12 cellular contexts compared by ENCODE assay signal in the genomic region with DNA sequence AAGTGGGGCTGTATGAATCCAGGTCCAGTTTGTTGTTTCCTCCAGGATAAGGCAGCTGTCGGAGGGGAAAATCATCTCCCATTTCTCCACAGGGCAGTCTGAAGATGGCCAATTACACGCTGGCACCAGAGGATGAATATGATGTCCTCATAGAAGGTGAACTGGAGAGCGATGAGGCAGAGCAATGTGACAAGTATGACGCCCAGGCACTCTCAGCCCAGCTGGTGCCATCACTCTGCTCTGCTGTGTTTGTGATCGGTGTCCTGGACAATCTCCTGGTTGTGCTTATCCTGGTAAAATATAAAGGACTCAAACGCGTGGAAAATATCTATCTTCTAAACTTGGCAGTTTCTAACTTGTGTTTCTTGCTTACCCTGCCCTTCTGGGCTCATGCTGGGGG. TPM values are rescaled to one million over a fixed set of nuclear protein-coding genes. Genes with fewer than 3 reads are reported as not detected.
DNase-seq lines count a peak whose midpoint lies in the region; ATAC-seq and TF ChIP-seq lines count a peak whose summit lies in the region.
"Had no signal": no experiment of that assay in that cellular context is flagged by ENCODE, and none has a peak within 500 bp of the region (broad histone marks: within the 10 kb centered on the region; RNA-seq: fewer than 3 reads in every experiment).

No MANE protein-coding gene starts in this region.

- H3K4me3 ChIP-seq in left lung, result peak overlapping the region; percentile 14 to 57

- peak overlapping the region; percentile 84 for H3K4me3 Mint-ChIP-seq in activated CD4-positive, alpha-beta T cell treated with anti-CD3 and anti-CD28 coated beads, Interleukin-2, amount 10 ng/mL, durations not matched to agents 24 days and 14 days
- peak overlapping the region; percentile 89 for H3K4me3 Mint-ChIP-seq in activated naive CD8-positive, alpha-beta T cell treated with anti-CD3 and anti-CD28 coated beads, Interleukin-2, amount 10 ng/mL, durations not matched to agents 7 days and 5 days

- no peak for ATAC-seq in activated naive CD8-positive, alpha-beta T cell treated with anti-CD3 and anti-CD28 coated beads, Interleukin-2, amount 10 ng/mL, durations not matched to agents 7 days and 5 days (ENCODE audit: low read depth)
- no peak for ATAC-seq in left lung

- intact Hi-C loops in activated CD4-positive, alpha-beta T cell treated with anti-CD3 and anti-CD28 coated beads, Interleukin-2, amount 10 ng/mL, durations not matched to agents 24 days and 14 days (cut with micrococcal nuclease), result no loop called here
- intact Hi-C loops in left lung (cut with DNase I), result no loop called here

- DNase-seq in activated CD4-positive, alpha-beta T cell treated with anti-CD3 and anti-CD28 coated beads, Interleukin-2, amount 10 ng/mL, durations not matched to agents 24 days and 14 days, result no peak
- DNase-seq in activated CD4-positive, alpha-beta T cell treated with anti-CD3 and anti-CD28 coated beads, Interleukin-2, amount 50 U/mL, for 1 hour, result no peak
- DNase-seq in activated naive CD8-positive, alpha-beta T cell treated with anti-CD3 and anti-CD28 coated beads, Interleukin-2, amount 10 ng/mL, durations not matched to agents 7 days and 5 days, result no peak
- no peak for DNase-seq in left lung
- peak; percentile 36 for DNase-seq in superior temporal gyrus (ENCODE audit: extremely low spot score)
- DNase-seq in cerebellum (ENCODE audit: low spot score), result no peak
- no peak for DNase-seq in NCI-H1092 (lab: John Stamatoyannopoulos, UW)
- no peak for DNase-seq in NCI-H748 treated with DMSO at 0.1 percent for 48 hours (lab: John Stamatoyannopoulos, UW)
- DNase-seq: cortex of kidney, NCI-H2081, nucleus accumbens had no signal

- H3K4me1 Mint-ChIP-seq in activated CD4-positive, alpha-beta T cell treated with anti-CD3 and anti-CD28 coated beads, Interleukin-2, amount 10 ng/mL, durations not matched to agents 24 days and 14 days, result peaks cover 29% of the 10 kb centered on the region
- peaks cover 35% of the 10 kb centered on the region for H3K4me1 Mint-ChIP-seq in activated naive CD8-positive, alpha-beta T cell treated with anti-CD3 and anti-CD28 coated beads, Interleukin-2, amount 10 ng/mL, durations not matched to agents 7 days and 5 days

- no peaks in the 10 kb centered on the region for H3K9me3 ChIP-seq in left lung
- H3K9me3 ChIP-seq: SJSA1 had no signal

- H3K4me1 ChIP-seq in left lung, result peaks cover 23 to 94% of the 10 kb centered on the region in 2 donors

- peaks cover 13% of the 10 kb centered on the region for H3K27me3 Mint-ChIP-seq in activated CD4-positive, alpha-beta T cell treated with anti-CD3 and anti-CD28 coated beads, Interleukin-2, amount 10 ng/mL, durations not matched to agents 24 days and 14 days
- peaks cover 6% of the 10 kb centered on the region for H3K27me3 Mint-ChIP-seq in activated naive CD8-positive, alpha-beta T cell treated with anti-CD3 and anti-CD28 coated beads, Interleukin-2, amount 10 ng/mL, durations not matched to agents 7 days and 5 days

- POLR2A ChIA-PET in activated naive CD8-positive, alpha-beta T cell treated with anti-CD3 and anti-CD28 coated beads, Interleukin-2, amount 10 ng/mL, durations not matched to agents 7 days and 5 days (lab: Charles Lee), result interaction anchor here (0.6 to 4.7 kb wide), 6 partner anchors 8 to 1692 kb away, joined by 3 to 30 read pairs (median 4); no protein-coding TSS in a partner anchor

- H3K36me3 Mint-ChIP-seq in activated CD4-positive, alpha-beta T cell treated with anti-CD3 and anti-CD28 coated beads, Interleukin-2, amount 10 ng/mL, durations not matched to agents 24 days and 14 days (ENCODE audit: low read depth), result peaks cover 12% of the 10 kb centered on the region
- H3K36me3 Mint-ChIP-seq in activated naive CD8-positive, alpha-beta T cell treated with anti-CD3 and anti-CD28 coated beads, Interleukin-2, amount 10 ng/mL, durations not matched to agents 7 days and 5 days, result peaks cover 18% of the 10 kb centered on the region

- no peak for TF ChIP-seq CTCF in left lung (IDR thresholded peaks at IDR 0.05)

- H3K27ac ChIP-seq in left lung, result peak overlapping the region; percentile 92 to 97

- H3K36me3 ChIP-seq in left lung, result peaks cover 0 to 20% of the 10 kb centered on the region in 2 donors
- H3K36me3 ChIP-seq: SJSA1 had no signal

- no peaks in the 10 kb centered on the region for H3K9me3 Mint-ChIP-seq in activated CD4-positive, alpha-beta T cell treated with anti-CD3 and anti-CD28 coated beads, Interleukin-2, amount 10 ng/mL, durations not matched to agents 24 days and 14 days
- H3K9me3 Mint-ChIP-seq in activated naive CD8-positive, alpha-beta T cell treated with anti-CD3 and anti-CD28 coated beads, Interleukin-2, amount 10 ng/mL, durations not matched to agents 7 days and 5 days, result peaks cover 2% of the 10 kb centered on the region

- peak overlapping the region; percentile 20 for H3K27ac Mint-ChIP-seq in activated CD4-positive, alpha-beta T cell treated with anti-CD3 and anti-CD28 coated beads, Interleukin-2, amount 10 ng/mL, durations not matched to agents 24 days and 14 days
- H3K27ac Mint-ChIP-seq in activated naive CD8-positive, alpha-beta T cell treated with anti-CD3 and anti-CD28 coated beads, Interleukin-2, amount 10 ng/mL, durations not matched to agents 7 days and 5 days, result peak overlapping the region; percentile 94

- H3K27me3 ChIP-seq in left lung, result no peaks in the 10 kb centered on the region
- H3K27me3 ChIP-seq: SJSA1 had no signal

RNA-seq across cellular contexts. Expression of a gene that starts 0.9 kb away (rescaled TPM):
- total RNA-seq in activated CD4-positive, alpha-beta T cell treated with anti-CD3 and anti-CD28 coated beads, Interleukin-2, amount 10 ng/mL, durations not matched to agents 24 days and 14 days, result 1.7 and 1.9 TPM in 2 replicates
- total RNA-seq in activated naive CD8-positive, alpha-beta T cell treated with anti-CD3 and anti-CD28 coated beads, Interleukin-2, amount 10 ng/mL, durations not matched to agents 7 days and 5 days, result 10 to 100 TPM; 13.5 to 14.4 TPM
- total RNA-seq in left lung, result 10 to 100 TPM; 18.9 to 37.1 TPM
- total RNA-seq in cerebellum, result 0.36 TPM

RNA-seq across cellular contexts. Expression of a gene that starts 37.2 kb away (rescaled TPM):
- total RNA-seq in activated CD4-positive, alpha-beta T cell treated with anti-CD3 and anti-CD28 coated beads, Interleukin-2, amount 10 ng/mL, durations not matched to agents 24 days and 14 days, result 1.7 and 2.3 TPM in 2 replicates
- total RNA-seq in activated naive CD8-positive, alpha-beta T cell treated with anti-CD3 and anti-CD28 coated beads, Interleukin-2, amount 10 ng/mL, durations not matched to agents 7 days and 5 days, result 10 to 100 TPM; 39.6 to 44.3 TPM
- total RNA-seq in left lung (10 to 100 TPM in 1 of 2 donors, 1 to 10 TPM in 1; 2.9 to 13.8 TPM), cerebellum (not detected)
- total RNA-seq: SJSA1 had no signal

RNA-seq across cellular contexts. Expression of a gene that starts 54.1 kb away (rescaled TPM):
- 6.1 and 6.8 TPM in 2 replicates for total RNA-seq in activated CD4-positive, alpha-beta T cell treated with anti-CD3 and anti-CD28 coated beads, Interleukin-2, amount 10 ng/mL, durations not matched to agents 24 days and 14 days
- total RNA-seq in activated naive CD8-positive, alpha-beta T cell treated with anti-CD3 and anti-CD28 coated beads, Interleukin-2, amount 10 ng/mL, durations not matched to agents 7 days and 5 days, result 10 to 100 TPM; 52.5 to 53.0 TPM
- 10 to 100 TPM; 11.5 to 27.0 TPM for total RNA-seq in left lung
- 0.45 TPM for total RNA-seq in cerebellum
- total RNA-seq: SJSA1 had no signal

RNA-seq across cellular contexts. Expression of a gene that starts 56.7 kb away (rescaled TPM):
- not detected in 2 replicates for total RNA-seq in activated CD4-positive, alpha-beta T cell treated with anti-CD3 and anti-CD28 coated beads, Interleukin-2, amount 10 ng/mL, durations not matched to agents 24 days and 14 days
- not detected for total RNA-seq in activated naive CD8-positive, alpha-beta T cell treated with anti-CD3 and anti-CD28 coated beads, Interleukin-2, amount 10 ng/mL, durations not matched to agents 7 days and 5 days
- total RNA-seq in left lung (100 to 1,000 TPM in 1 of 2 donors, 1 to 10 TPM in 1; 2.3 to 113 TPM), cerebellum (0.36 TPM)
